Comparison of ENCODE assay signal across 14 cellular contexts in genomic region chr7:2807846-2808772, GRCh38. TPM values are rescaled to one million over a fixed set of nuclear protein-coding genes. Genes with fewer than 3 reads are reported as not detected.
A peak's percentile ranks its signal among the peaks of the same experiment; 100 is the strongest.
DNase-seq lines count a peak whose midpoint lies in the region; ATAC-seq and TF ChIP-seq lines count a peak whose summit lies in the region.
"Had no signal": no experiment of that assay in that cellular context is flagged by ENCODE, and none has a peak within 500 bp of the region (broad histone marks: within the 10 kb centered on the region; RNA-seq: fewer than 3 reads in every experiment).

No MANE protein-coding gene starts in this region.

- H3K4me1 ChIP-seq in cardiac muscle cell (ENCODE audit: low read depth): peaks cover 24% of the 10 kb centered on the region
- H3K4me1 ChIP-seq in fibroblast of lung (ENCODE audit: control insufficient read depth, extremely low read depth, insufficient read depth, low read length): peaks cover 23% of the 10 kb centered on the region
- peaks cover 14 to 38% (median 23%) of the 10 kb centered on the region in 4 donors for H3K4me1 ChIP-seq in upper lobe of left lung
- no peaks in the 10 kb centered on the region for H3K4me1 ChIP-seq in OCI-LY7 (ENCODE audit: insufficient read depth, low read length, poor library complexity, severe bottlenecking)

- H3K79me2 ChIP-seq in fibroblast of lung (ENCODE audit: control insufficient read depth, insufficient read depth, low read length) (peaks cover 78% of the 10 kb centered on the region), OCI-LY7 (ENCODE audit: insufficient read depth, low read depth, low read length) (peaks cover 5% of the 10 kb centered on the region; the same call in 1 of the 2 replicates)

- WGBS in upper lobe of left lung, 2 donors: 88 to 92% methylated on average over 19 to 21 of the region's 21 CpGs

- H4K20me1 ChIP-seq in fibroblast of lung (ENCODE audit: control insufficient read depth, extremely low read depth, insufficient read depth, low read length) (no peaks in the 10 kb centered on the region), OCI-LY7 (ENCODE audit: insufficient read depth, low read length) (peaks cover 4% of the 10 kb centered on the region; the same call in 1 of the 2 replicates)

- no peak overlapping the region for H2AFZ ChIP-seq in fibroblast of lung (ENCODE audit: low read length)
- H2AFZ ChIP-seq in OCI-LY7 (ENCODE audit: low read length): no peak overlapping the region

- TF ChIP-seq CTCF in cardiac muscle cell (IDR thresholded peaks at IDR 0.05; ENCODE audit: low read depth, low read length) (no peak), fibroblast of lung (conservative IDR thresholded peaks at IDR 0.05 in 1 of 2, IDR thresholded peaks at IDR 0.05 in 1 of 2; ENCODE audit: low read depth in 1 of 2, low read length in 2 of 2) (no peak), upper lobe of left lung (IDR thresholded peaks at IDR 0.05) (no peak), OCI-LY7 (conservative IDR thresholded peaks at IDR 0.05; ENCODE audit: low read length) (no peak)

- POLR2A ChIA-PET in OCI-LY7 (lab: Charles Lee): no interaction called here

- H3K4me2 ChIP-seq in fibroblast of lung (ENCODE audit: extremely low read depth, insufficient read depth, low read length) (peak overlapping the region; percentile 54), OCI-LY7 (ENCODE audit: low read length) (no peak overlapping the region)

- no peak overlapping the region for H3K9ac ChIP-seq in fibroblast of lung (ENCODE audit: insufficient read depth, low read length)

- no TSS peak for BruUV-seq in OCI-LY7 (replicated peaks; lab: Mats Ljungman, UMichigan)

- TF ChIP-seq POLR2A in upper lobe of left lung (IDR thresholded peaks at IDR 0.05): no peak

- H3K27ac ChIP-seq in cardiac muscle cell: peak overlapping the region; percentile 16
- H3K27ac ChIP-seq in fibroblast of lung (ENCODE audit: insufficient read depth, low read length): peak overlapping the region; percentile 34
- H3K27ac ChIP-seq in upper lobe of left lung: peak overlapping the region in 1 of 4 donors; percentile 3
- no peak overlapping the region for H3K27ac ChIP-seq in OCI-LY7 (ENCODE audit: low read depth, low read length, poor library complexity, severe bottlenecking)
- H3K27ac ChIP-seq: lower lobe of right lung had no signal

- H3K27me3 ChIP-seq in cardiac muscle cell (no peaks in the 10 kb centered on the region), fibroblast of lung (ENCODE audit: control insufficient read depth, insufficient read depth, low read length) (no peaks in the 10 kb centered on the region), upper lobe of left lung (no peaks in the 10 kb centered on the region)

- H3K4me3 ChIP-seq in cardiac muscle cell: no peak overlapping the region
- peak overlapping the region in 1 of 4 experiments; percentile 19 for H3K4me3 ChIP-seq in fibroblast of lung (replicated peaks in 1 of 4; ENCODE audit: control extremely low read depth in 1 of 4, insufficient read depth in 1 of 4, low read depth in 3 of 4, low read length in 4 of 4)
- H3K4me3 ChIP-seq in upper lobe of left lung: no peak overlapping the region
- no peak overlapping the region for H3K4me3 ChIP-seq in OCI-LY7 (ENCODE audit: low read depth, low read length, poor library complexity, severe bottlenecking)
- H3K4me3 ChIP-seq: lower lobe of right lung had no signal

- H3K9me2 ChIP-seq in OCI-LY7 (ENCODE audit: insufficient read depth, low read length): no peaks in the 10 kb centered on the region

- DNase-seq in cardiac muscle cell (ENCODE audit: low read depth in 1 of 2, low spot score in 1 of 2) (no peak), left ventricle myocardium superior (no peak), fibroblast of lung (ENCODE audit: low read depth in 2 of 2) (peak in 1 of 2 donors; percentile 26), upper lobe of left lung (peak; percentile 17 to 32), activated gamma-delta T cell treated with Interleukin-2 at 50 U/mL for 16 hours (no peak), OCI-LY7 (ENCODE audit: low spot score) (no peak)
- DNase-seq: activated naive CD4-positive, alpha-beta T cell treated with anti-CD3 and anti-CD28 coated beads, Interleukin-2, amount 10 ng/mL, durations not matched to agents 7 days and 5 days; AML-193; Kasumi-1; NK-92 treated with Interleukin-12 subunit alpha and Interleukin-12 subunit beta, amount 100 ng/mL, for 24 hours; stimulated activated naive CD8-positive, alpha-beta T cell treated with anti-CD3 and anti-CD28 coated beads, Interleukin-15, amount 100 ng/mL, for 72 hours had no signal

- H3K36me3 ChIP-seq in cardiac muscle cell (no peaks in the 10 kb centered on the region), fibroblast of lung (ENCODE audit: control insufficient read depth, insufficient read depth, low read length) (no peaks in the 10 kb centered on the region), upper lobe of left lung (no peaks in the 10 kb centered on the region), OCI-LY7 (ENCODE audit: insufficient read depth, low read length) (no peaks in the 10 kb centered on the region)
- H3K36me3 ChIP-seq: lower lobe of right lung had no signal

- no peak for TF ChIP-seq EP300 in upper lobe of left lung (IDR thresholded peaks at IDR 0.05)

- CTCF ChIA-PET in OCI-LY7 (lab: Charles Lee; ENCODE audit: unreplicated experiment): no interaction called here

- H3K9me3 ChIP-seq in cardiac muscle cell (ENCODE audit: low read depth) (no peaks in the 10 kb centered on the region), fibroblast of lung (ENCODE audit: control insufficient read depth, insufficient read depth, low read depth, low read length) (no peaks in the 10 kb centered on the region), upper lobe of left lung (no peaks in the 10 kb centered on the region), OCI-LY7 (ENCODE audit: low read length) (no peaks in the 10 kb centered on the region)
- H3K9me3 ChIP-seq: lower lobe of right lung had no signal

- intact Hi-C loops in left ventricle myocardium superior (cut with micrococcal nuclease) (no loop called here), OCI-LY7 (cut with micrococcal nuclease; ENCODE audit: unreplicated experiment) (no loop called here)

- ATAC-seq in left ventricle myocardium superior: no peak
- peak; percentile 74 for ATAC-seq in HG03064 (IDR thresholded peaks at IDR 0.05; ENCODE audit: low read depth, unreplicated experiment)
- ATAC-seq in upper lobe of left lung (ENCODE audit: low FRiP score in 2 of 2): no peak
- ATAC-seq in HG02571 (IDR thresholded peaks at IDR 0.05; ENCODE audit: unreplicated experiment): no peak
- ATAC-seq: stimulated activated naive CD8-positive, alpha-beta T cell treated with anti-CD3 and anti-CD28 coated beads, Interleukin-15, amount 100 ng/mL, for 72 hours had no signal

RNA-seq across cellular contexts. Expression of gene GNA12, which starts 36.0 kb away (rescaled TPM):
- total RNA-seq in cardiac muscle cell (34.5 and 54.4 TPM in 2 replicates), left ventricle myocardium superior (40.4 TPM), fibroblast of lung (23.1 and 36.2 TPM in 2 replicates), upper lobe of left lung (10 to 100 TPM; 24.0 to 52.3 (median 35.7) TPM), OCI-LY7 (2022) (35.9 and 36.1 TPM in 2 replicates)
- polyA plus RNA-seq in cardiac muscle cell (59.1 and 64.2 TPM in 2 replicates), fibroblast of lung (119 and 137 TPM in 2 replicates)
- polyA plus RNA-seq in fibroblast of lung (2012): 87.8 and 89.1 TPM in 2 replicates
- 174 and 188 TPM in 2 replicates for polyA minus RNA-seq in fibroblast of lung (ENCODE audit: low replicate concordance)
- 6.5 and 10.3 TPM in 2 replicates for total RNA-seq in OCI-LY7 (2014; rRNA removed; shearing (Covaris generic))

Comparison
In these comparisons a context has a peak if more than half of its experiments do, and no peak if none do; other contexts are left out.
1. DNase-seq: peak in upper lobe of left lung (2 of 2); none in cardiac muscle cell (0 of 2), left ventricle myocardium superior (single experiment), activated gamma-delta T cell treated with Interleukin-2 at 50 U/mL for 16 hours (single experiment) and OCI-LY7 (single experiment).